20 cellular contexts compared by ENCODE assay signal in genomic region chr6:5682530-5682929, GRCh38.
DNase-seq lines count a peak whose midpoint lies in the region; ATAC-seq, FAIRE-seq and TF ChIP-seq lines count a peak whose summit lies in the region.
"Had no signal": no experiment of that assay in that cellular context is flagged by ENCODE, and none has a peak within 500 bp of the region (broad histone marks: within the 10 kb centered on the region; RNA-seq: fewer than 3 reads in every experiment).

No MANE protein-coding gene starts in this region.

- no peaks in the 10 kb centered on the region for H3K79me2 ChIP-seq in HepG2 (ENCODE audit: insufficient read depth, low read length)

- H4K20me1 ChIP-seq in HepG2 (ENCODE audit: insufficient read depth, low read length), result no peaks in the 10 kb centered on the region
- H4K20me1 ChIP-seq: BLaER1 treated with 17β-estradiol and CSF1 and Interleukin-3, amounts not matched to agents 10 nM and 100 nM had no signal

- CTCF ChIA-PET in HepG2 (lab: Yijun Ruan, JAX; ENCODE audit: low intra/inter-chr PET ratio, low total read pairs), result no interaction called here

- in situ Hi-C loops in HepG2 (cut with HindIII; ENCODE audit: extremely low pct_ligation_motif_present, low pct_unique_long_range_greater_than_20kb), result no loop called here

- H3K9me3 Mint-ChIP-seq in dendritic cell treated with granulocyte-macrophage colony-stimulating factor and Interleukin-4, amounts not matched to agents 40 ng/mL and 50 ng/mL, for 4 days, result peaks cover 9% of the 10 kb centered on the region
- peaks cover 15% of the 10 kb centered on the region for H3K9me3 Mint-ChIP-seq in nephron progenitor cell
- H3K9me3 Mint-ChIP-seq: IgD-negative memory B cell had no signal

- no peaks in the 10 kb centered on the region for H3K27me3 Mint-ChIP-seq in dendritic cell treated with granulocyte-macrophage colony-stimulating factor and Interleukin-4, amounts not matched to agents 40 ng/mL and 50 ng/mL, for 4 days
- H3K27me3 Mint-ChIP-seq in nephron progenitor cell (ENCODE audit: low read depth, poor library complexity), result peaks cover 6% of the 10 kb centered on the region
- H3K27me3 Mint-ChIP-seq: B cell; CD8-positive, alpha-beta memory T cell; IgD-negative memory B cell had no signal

- no peaks in the 10 kb centered on the region for H3K36me3 Mint-ChIP-seq in dendritic cell treated with granulocyte-macrophage colony-stimulating factor and Interleukin-4, amounts not matched to agents 40 ng/mL and 50 ng/mL, for 4 days (ENCODE audit: low read depth)
- peaks cover 6% of the 10 kb centered on the region for H3K36me3 Mint-ChIP-seq in nephron progenitor cell (ENCODE audit: low read depth)

- no peaks in the 10 kb centered on the region for H3K4me1 ChIP-seq in HepG2 (ENCODE audit: insufficient read depth, low read length)
- H3K4me1 ChIP-seq in right lobe of liver, result no peaks in the 10 kb centered on the region
- H3K4me1 ChIP-seq in spleen, result peaks cover 6 to 37% (median 28%) of the 10 kb centered on the region in 6 donors
- H3K4me1 ChIP-seq: HAP-1 had no signal

- TF ChIP-seq EP300 in HepG2 (IDR thresholded peaks at IDR 0.05; ENCODE audit: low read depth in 2 of 2, low read length in 2 of 2), result no peak
- no peak for TF ChIP-seq EP300 in HepG2 (CRISPR knock-in tag; IDR thresholded peaks at IDR 0.05; ENCODE audit: borderline replicate concordance)

- WGBS in HepG2 (ENCODE audit: low lambda C conversion rate), result 80% methylated on average over 4 of the region's 4 CpGs
- whole genome bisulfite sequencing in right lobe of liver (ENCODE audit: insufficient coverage, low coverage, low lambda C conversion rate, missing lambda C conversion rate), result 93% methylated on average over 4 of the region's 4 CpGs
- 93 to 98% (median 96%) methylated on average over 4 of the region's 4 CpGs for WGBS in spleen, 5 donors

- intact Hi-C loops in HepG2 (cut with micrococcal nuclease; ENCODE audit: unreplicated experiment), result no loop called here
- intact Hi-C loops in right lobe of liver (cut with DNase I), result no loop called here
- intact Hi-C loops in dendritic cell treated with granulocyte-macrophage colony-stimulating factor and Interleukin-4, amounts not matched to agents 40 ng/mL and 50 ng/mL, for 4 days (cut with micrococcal nuclease), result no loop called here
- intact Hi-C loops in spleen (cut with DNase I; ENCODE audit: low total_unique reads), result no loop called here
- intact Hi-C loops in posterior vena cava (cut with DNase I), result no loop called here

- H3K4me3 Mint-ChIP-seq in dendritic cell treated with granulocyte-macrophage colony-stimulating factor and Interleukin-4, amounts not matched to agents 40 ng/mL and 50 ng/mL, for 4 days, result no peak overlapping the region
- H3K4me3 Mint-ChIP-seq in nephron progenitor cell, result no peak overlapping the region
- H3K4me3 Mint-ChIP-seq: B cell; CD8-positive, alpha-beta memory T cell had no signal

- H3K4me2 ChIP-seq in HepG2 (ENCODE audit: low read depth, low read length), result no peak overlapping the region

- TF ChIP-seq CTCF in HepG2 (CRISPR knock-in tag; IDR thresholded peaks at IDR 0.05), result no peak
- TF ChIP-seq CTCF in right lobe of liver (IDR thresholded peaks at IDR 0.05), result no peak
- no peak for TF ChIP-seq CTCF in nephron progenitor cell (IDR thresholded peaks at IDR 0.05)
- no peak for TF ChIP-seq CTCF in spleen (IDR thresholded peaks at IDR 0.05 in 8 of 11, conservative IDR thresholded peaks at IDR 0.05 in 3 of 11)

- TF ChIP-seq RAD21 in HepG2 (CRISPR knock-in tag; IDR thresholded peaks at IDR 0.05), result no peak

- H3K27me3 ChIP-seq in HepG2 (ENCODE audit: control insufficient read depth in 1 of 2, insufficient read depth in 2 of 2, low read length in 2 of 2) (no peaks in the 10 kb centered on the region), right lobe of liver (no peaks in the 10 kb centered on the region), spleen (replicated peaks in 1 of 7) (no peaks in the 10 kb centered on the region)
- H3K27me3 ChIP-seq: BLaER1 treated with 17β-estradiol and CSF1 and Interleukin-3, amounts not matched to agents 10 nM and 100 nM had no signal

- no peak overlapping the region for H3K9ac ChIP-seq in HepG2 (ENCODE audit: insufficient read depth, low read depth, low read length)
- H3K9ac ChIP-seq: GM23248 had no signal

- no TSS peak for BruUV-seq in HepG2 (replicated peaks; lab: Mats Ljungman, UMichigan)

- H3K4me3 ChIP-seq in HepG2 (replicated peaks in 1 of 3; ENCODE audit: insufficient read depth in 1 of 3, low read depth in 2 of 3, low read length in 3 of 3), result no peak overlapping the region
- no peak overlapping the region for H3K4me3 ChIP-seq in right lobe of liver
- H3K4me3 ChIP-seq in spleen, result no peak overlapping the region
- H3K4me3 ChIP-seq: BLaER1 treated with 17β-estradiol and CSF1 and Interleukin-3, amounts not matched to agents 10 nM and 100 nM; GM12878; GM23248; HAP-1 had no signal

- peaks cover 46% of the 10 kb centered on the region for H3K4me1 Mint-ChIP-seq in dendritic cell treated with granulocyte-macrophage colony-stimulating factor and Interleukin-4, amounts not matched to agents 40 ng/mL and 50 ng/mL, for 4 days (ENCODE audit: low read depth)
- peaks cover 63% of the 10 kb centered on the region for H3K4me1 Mint-ChIP-seq in nephron progenitor cell

- POLR2A ChIA-PET in HepG2 (lab: Yijun Ruan, JAX), result no interaction called here

- H3K27ac ChIP-seq in HepG2 (ENCODE audit: extremely low read length, insufficient read depth, low read length), result no peak overlapping the region
- H3K27ac ChIP-seq in right lobe of liver, result no peak overlapping the region
- H3K27ac ChIP-seq in spleen, result no peak overlapping the region
- H3K27ac ChIP-seq: GM23248, HL-60 had no signal

- TF ChIP-seq POLR2A in HepG2 (IDR thresholded peaks at IDR 0.05; ENCODE audit: insufficient read depth in 1 of 2, low read depth in 2 of 2, low read length in 2 of 2) (no peak), right lobe of liver (IDR thresholded peaks at IDR 0.05) (no peak), spleen (IDR thresholded peaks at IDR 0.05) (no peak)

- ATAC-seq in HepG2 (no peak), right lobe of liver (no peak)
- ATAC-seq: GM12878 had no signal

- H3K27ac Mint-ChIP-seq in dendritic cell treated with granulocyte-macrophage colony-stimulating factor and Interleukin-4, amounts not matched to agents 40 ng/mL and 50 ng/mL, for 4 days, result peak overlapping the region; percentile 15
- peak overlapping the region; percentile 67 for H3K27ac Mint-ChIP-seq in nephron progenitor cell
- H3K27ac Mint-ChIP-seq: B cell; CD8-positive, alpha-beta memory T cell had no signal

- H3K9me3 ChIP-seq in HepG2 (ENCODE audit: low read length) (no peaks in the 10 kb centered on the region), right lobe of liver (no peaks in the 10 kb centered on the region), spleen (peaks cover 0 to 9% (median 2%) of the 10 kb centered on the region in 8 donors)
- H3K9me3 ChIP-seq: HAP-1 had no signal

- H3K36me3 ChIP-seq in HepG2 (replicated peaks in 1 of 2; ENCODE audit: control insufficient read depth in 1 of 2, insufficient read depth in 2 of 2, low read length in 2 of 2) (no peaks in the 10 kb centered on the region), right lobe of liver (no peaks in the 10 kb centered on the region), spleen (peaks cover 0 to 9% (median 0%) of the 10 kb centered on the region in 6 donors)
- H3K36me3 ChIP-seq: BLaER1 treated with 17β-estradiol and CSF1 and Interleukin-3, amounts not matched to agents 10 nM and 100 nM; HAP-1 had no signal

- H2AFZ ChIP-seq in HepG2 (ENCODE audit: low read length), result no peak overlapping the region
- H2AFZ ChIP-seq: GM23248 had no signal

- DNase-seq in HepG2 (ENCODE audit: low spot score), result no peak
- DNase-seq in right lobe of liver, result no peak
- DNase-seq in nephron progenitor cell, result no peak
- DNase-seq in spleen, result no peak
- no peak for DNase-seq in posterior vena cava (ENCODE audit: low spot score)
- DNase-seq in NCI-H69 (lab: John Stamatoyannopoulos, UW), result no peak
- DNase-seq: CD8-positive, alpha-beta memory T cell; COR-L47; DMS 273 treated with DMSO at 0.1 percent for 48 hours; DMS53; DND-41; EL; GM23248 had no signal

- FAIRE-seq in HepG2 (lab: Jason Lieb, UNC), result no peak
- FAIRE-seq: GM12878 had no signal

TF ChIP-seq in HepG2, 621 proteins besides CTCF, POLR2A, EP300 and RAD21:
- TF ChIP-seq CEBPB (IDR thresholded peaks at IDR 0.05; ENCODE audit: borderline replicate concordance, low read depth, low read length), result peak; percentile 67
- TF ChIP-seq, protein P1, sequence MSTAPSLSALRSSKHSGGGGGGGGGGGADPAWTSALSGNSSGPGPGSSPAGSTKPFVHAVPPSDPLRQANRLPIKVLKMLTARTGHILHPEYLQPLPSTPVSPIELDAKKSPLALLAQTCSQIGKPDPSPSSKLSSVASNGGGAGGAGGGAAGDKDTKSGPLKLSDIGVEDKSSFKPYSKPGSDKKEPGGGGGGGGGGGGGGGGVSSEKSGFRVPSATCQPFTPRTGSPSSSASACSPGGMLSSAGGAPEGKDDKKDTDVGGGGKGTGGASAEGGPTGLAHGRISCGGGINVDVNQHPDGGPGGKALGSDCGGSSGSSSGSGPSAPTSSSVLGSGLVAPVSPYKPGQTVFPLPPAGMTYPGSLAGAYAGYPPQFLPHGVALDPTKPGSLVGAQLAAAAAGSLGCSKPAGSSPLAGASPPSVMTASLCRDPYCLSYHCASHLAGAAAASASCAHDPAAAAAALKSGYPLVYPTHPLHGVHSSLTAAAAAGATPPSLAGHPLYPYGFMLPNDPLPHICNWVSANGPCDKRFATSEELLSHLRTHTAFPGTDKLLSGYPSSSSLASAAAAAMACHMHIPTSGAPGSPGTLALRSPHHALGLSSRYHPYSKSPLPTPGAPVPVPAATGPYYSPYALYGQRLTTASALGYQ (CRISPR knock-in tag; IDR thresholded peaks at IDR 0.05), result no peak
